1 cellular context compared by ENCODE assay signal in the genomic region with DNA sequence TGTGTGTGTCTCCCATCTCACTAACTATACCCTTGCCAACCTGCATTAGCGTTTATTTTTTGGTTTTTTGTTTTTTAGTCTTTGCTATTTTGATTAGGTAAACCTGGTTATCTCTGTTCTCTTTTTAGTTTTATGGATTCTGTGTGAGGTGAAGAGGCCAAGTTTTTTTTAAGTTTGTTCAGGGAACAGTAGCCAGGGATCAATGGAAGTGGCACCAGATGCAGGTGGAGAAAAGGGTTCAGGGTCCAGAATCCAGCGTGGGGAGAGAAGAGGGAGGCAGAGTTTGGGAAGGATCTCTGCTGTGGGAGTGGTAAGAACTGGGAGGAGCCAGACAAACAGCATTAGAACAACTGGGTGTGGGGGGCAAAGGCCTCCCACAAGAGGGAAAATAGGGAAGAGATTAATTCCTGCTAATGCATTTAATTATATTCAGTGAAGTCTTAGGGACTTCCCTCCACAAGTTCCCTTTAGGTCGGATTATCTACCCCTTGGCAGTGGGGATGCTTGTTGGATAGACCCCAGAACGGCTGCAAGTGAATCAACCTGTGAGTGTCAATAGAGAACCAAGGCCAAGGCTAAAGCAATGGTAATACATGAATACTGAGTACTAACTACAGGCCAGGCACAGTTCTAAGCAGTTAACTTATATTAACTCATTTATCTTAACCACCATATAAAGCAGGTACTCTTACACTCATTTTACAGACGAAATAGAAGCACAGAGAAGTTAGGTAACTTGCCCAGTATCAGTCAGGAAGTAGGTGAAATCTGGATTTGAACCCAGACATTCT.
TF ChIP-seq lines count a peak whose summit lies in the region.

No MANE protein-coding gene starts in this region.

TF ChIP-seq in HepG2, 621 proteins besides CTCF, POLR2A, EP300 and RAD21 (continued from another document and continues in another):
- TF ChIP-seq, protein P1, sequence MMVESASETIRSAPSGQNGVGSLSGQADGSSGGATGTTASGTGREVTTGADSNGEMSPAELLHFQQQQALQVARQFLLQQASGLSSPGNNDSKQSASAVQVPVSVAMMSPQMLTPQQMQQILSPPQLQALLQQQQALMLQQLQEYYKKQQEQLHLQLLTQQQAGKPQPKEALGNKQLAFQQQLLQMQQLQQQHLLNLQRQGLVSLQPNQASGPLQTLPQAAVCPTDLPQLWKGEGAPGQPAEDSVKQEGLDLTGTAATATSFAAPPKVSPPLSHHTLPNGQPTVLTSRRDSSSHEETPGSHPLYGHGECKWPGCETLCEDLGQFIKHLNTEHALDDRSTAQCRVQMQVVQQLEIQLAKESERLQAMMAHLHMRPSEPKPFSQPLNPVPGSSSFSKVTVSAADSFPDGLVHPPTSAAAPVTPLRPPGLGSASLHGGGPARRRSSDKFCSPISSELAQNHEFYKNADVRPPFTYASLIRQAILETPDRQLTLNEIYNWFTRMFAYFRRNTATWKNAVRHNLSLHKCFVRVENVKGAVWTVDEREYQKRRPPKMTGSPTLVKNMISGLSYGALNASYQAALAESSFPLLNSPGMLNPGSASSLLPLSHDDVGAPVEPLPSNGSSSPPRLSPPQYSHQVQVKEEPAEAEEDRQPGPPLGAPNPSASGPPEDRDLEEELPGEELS (CRISPR knock-in tag; IDR thresholded peaks at IDR 0.05) = peak; percentile 59; the same call in 1 of the 2 replicates
- TF ChIP-seq FOXA3 (CRISPR knock-in tag; IDR thresholded peaks at IDR 0.05) (peak; percentile 21; the same call in 1 of the 2 replicates), MIXL1 (CRISPR knock-in tag; IDR thresholded peaks at IDR 0.05) (no peak; the same call in 1 of the 2 replicates), NONO (IDR thresholded peaks at IDR 0.05) (no peak), NONO (CRISPR knock-in tag; conservative IDR thresholded peaks at IDR 0.05) (0 out of 2 replicates have a peak, but pooled peaks have one; percentile 42), MYC (CRISPR knock-in tag; IDR thresholded peaks at IDR 0.05; ENCODE audit: borderline replicate concordance) (no peak; the same call in 1 of the 2 replicates), ONECUT2 (CRISPR knock-in tag; IDR thresholded peaks at IDR 0.05) (peak; percentile 84), STAT6 (CRISPR knock-in tag; IDR thresholded peaks at IDR 0.05; ENCODE audit: borderline replicate concordance) (0 out of 2 replicates have a peak, but pooled peaks have one; percentile 11), ZNF775 (CRISPR knock-in tag; IDR thresholded peaks at IDR 0.05; ENCODE audit: borderline replicate concordance) (no peak), SIX1 (CRISPR knock-in tag; IDR thresholded peaks at IDR 0.05; ENCODE audit: borderline replicate concordance) (0 out of 2 replicates have a peak, but pooled peaks have one; percentile 56), SP2 (CRISPR knock-in tag; IDR thresholded peaks at IDR 0.05) (no peak), ZNF224 (CRISPR knock-in tag; IDR thresholded peaks at IDR 0.05) (no peak), SKI (IDR thresholded peaks at IDR 0.05; ENCODE audit: partially characterized antibody) (no peak), TEF (CRISPR knock-in tag; IDR thresholded peaks at IDR 0.05) (no peak), CENPX (CRISPR knock-in tag; IDR thresholded peaks at IDR 0.05) (no peak), KDM1A (CRISPR knock-in tag; IDR thresholded peaks at IDR 0.05) (no peak), BCLAF1 (IDR thresholded peaks at IDR 0.05) (no peak), RXRA (CRISPR knock-in tag; IDR thresholded peaks at IDR 0.05) (no peak; the same call in 1 of the 2 replicates), CBX2 (IDR thresholded peaks at IDR 0.05; ENCODE audit: low read depth, low read length) (no peak), CBX2 (CRISPR knock-in tag; IDR thresholded peaks at IDR 0.05; ENCODE audit: low read depth) (no peak), ERF (CRISPR knock-in tag; IDR thresholded peaks at IDR 0.05) (no peak; the same call in 1 of the 2 replicates), ZNF30 (CRISPR knock-in tag; IDR thresholded peaks at IDR 0.05) (no peak), RCOR2 (CRISPR knock-in tag; IDR thresholded peaks at IDR 0.05) (no peak; the same call in 1 of the 2 replicates), ZNF557 (CRISPR knock-in tag; IDR thresholded peaks at IDR 0.05) (no peak), MAFF (IDR thresholded peaks at IDR 0.05; ENCODE audit: low read depth, low read length) (no peak), ZNF772 (CRISPR knock-in tag; IDR thresholded peaks at IDR 0.05) (0 out of 2 replicates have a peak, but pooled peaks have one; percentile 31), ZNF773 (CRISPR knock-in tag; IDR thresholded peaks at IDR 0.05; ENCODE audit: borderline replicate concordance) (no peak), MIER2 (CRISPR knock-in tag; IDR thresholded peaks at IDR 0.05) (0 out of 2 replicates have a peak, but pooled peaks have one; percentile 16), ZNF670 (CRISPR knock-in tag; IDR thresholded peaks at IDR 0.05; ENCODE audit: borderline replicate concordance) (no peak), NCOR1 (IDR thresholded peaks at IDR 0.05; ENCODE audit: borderline replicate concordance, low read length) (peak; percentile 56; the same call in 1 of the 2 replicates)
- TF ChIP-seq, protein P2, sequence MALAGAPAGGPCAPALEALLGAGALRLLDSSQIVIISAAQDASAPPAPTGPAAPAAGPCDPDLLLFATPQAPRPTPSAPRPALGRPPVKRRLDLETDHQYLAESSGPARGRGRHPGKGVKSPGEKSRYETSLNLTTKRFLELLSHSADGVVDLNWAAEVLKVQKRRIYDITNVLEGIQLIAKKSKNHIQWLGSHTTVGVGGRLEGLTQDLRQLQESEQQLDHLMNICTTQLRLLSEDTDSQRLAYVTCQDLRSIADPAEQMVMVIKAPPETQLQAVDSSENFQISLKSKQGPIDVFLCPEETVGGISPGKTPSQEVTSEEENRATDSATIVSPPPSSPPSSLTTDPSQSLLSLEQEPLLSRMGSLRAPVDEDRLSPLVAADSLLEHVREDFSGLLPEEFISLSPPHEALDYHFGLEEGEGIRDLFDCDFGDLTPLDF (CRISPR knock-in tag; IDR thresholded peaks at IDR 0.05) = no peak
- TF ChIP-seq, protein P3, sequence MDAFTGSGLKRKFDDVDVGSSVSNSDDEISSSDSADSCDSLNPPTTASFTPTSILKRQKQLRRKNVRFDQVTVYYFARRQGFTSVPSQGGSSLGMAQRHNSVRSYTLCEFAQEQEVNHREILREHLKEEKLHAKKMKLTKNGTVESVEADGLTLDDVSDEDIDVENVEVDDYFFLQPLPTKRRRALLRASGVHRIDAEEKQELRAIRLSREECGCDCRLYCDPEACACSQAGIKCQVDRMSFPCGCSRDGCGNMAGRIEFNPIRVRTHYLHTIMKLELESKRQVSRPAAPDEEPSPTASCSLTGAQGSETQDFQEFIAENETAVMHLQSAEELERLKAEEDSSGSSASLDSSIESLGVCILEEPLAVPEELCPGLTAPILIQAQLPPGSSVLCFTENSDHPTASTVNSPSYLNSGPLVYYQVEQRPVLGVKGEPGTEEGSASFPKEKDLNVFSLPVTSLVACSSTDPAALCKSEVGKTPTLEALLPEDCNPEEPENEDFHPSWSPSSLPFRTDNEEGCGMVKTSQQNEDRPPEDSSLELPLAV (CRISPR knock-in tag; conservative IDR thresholded peaks at IDR 0.05; ENCODE audit: low read depth) = no peak
- TF ChIP-seq, protein P4, sequence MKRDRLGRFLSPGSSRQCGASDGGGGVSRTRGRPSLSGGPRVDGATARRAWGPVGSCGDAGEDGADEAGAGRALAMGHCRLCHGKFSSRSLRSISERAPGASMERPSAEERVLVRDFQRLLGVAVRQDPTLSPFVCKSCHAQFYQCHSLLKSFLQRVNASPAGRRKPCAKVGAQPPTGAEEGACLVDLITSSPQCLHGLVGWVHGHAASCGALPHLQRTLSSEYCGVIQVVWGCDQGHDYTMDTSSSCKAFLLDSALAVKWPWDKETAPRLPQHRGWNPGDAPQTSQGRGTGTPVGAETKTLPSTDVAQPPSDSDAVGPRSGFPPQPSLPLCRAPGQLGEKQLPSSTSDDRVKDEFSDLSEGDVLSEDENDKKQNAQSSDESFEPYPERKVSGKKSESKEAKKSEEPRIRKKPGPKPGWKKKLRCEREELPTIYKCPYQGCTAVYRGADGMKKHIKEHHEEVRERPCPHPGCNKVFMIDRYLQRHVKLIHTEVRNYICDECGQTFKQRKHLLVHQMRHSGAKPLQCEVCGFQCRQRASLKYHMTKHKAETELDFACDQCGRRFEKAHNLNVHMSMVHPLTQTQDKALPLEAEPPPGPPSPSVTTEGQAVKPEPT (CRISPR knock-in tag; IDR thresholded peaks at IDR 0.05; ENCODE audit: low read depth) = no peak
- TF ChIP-seq, protein P5, sequence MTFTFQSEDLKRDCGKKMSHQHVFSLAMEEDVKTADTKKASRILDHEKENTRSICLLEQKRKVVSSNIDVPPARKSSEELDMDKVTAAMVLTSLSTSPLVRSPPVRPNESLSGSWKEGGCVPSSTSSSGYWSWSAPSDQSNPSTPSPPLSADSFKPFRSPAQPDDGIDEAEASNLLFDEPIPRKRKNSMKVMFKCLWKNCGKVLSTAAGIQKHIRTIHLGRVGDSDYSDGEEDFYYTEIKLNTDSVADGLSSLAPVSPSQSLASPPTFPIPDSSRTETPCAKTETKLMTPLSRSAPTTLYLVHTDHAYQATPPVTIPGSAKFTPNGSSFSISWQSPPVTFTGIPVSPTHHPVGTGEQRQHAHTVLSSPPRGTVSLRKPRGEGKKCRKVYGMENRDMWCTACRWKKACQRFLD (CRISPR knock-in tag; IDR thresholded peaks at IDR 0.05; ENCODE audit: borderline replicate concordance) = 0 out of 2 replicates have a peak, but pooled peaks have one; percentile 3
- TF ChIP-seq, protein P6, sequence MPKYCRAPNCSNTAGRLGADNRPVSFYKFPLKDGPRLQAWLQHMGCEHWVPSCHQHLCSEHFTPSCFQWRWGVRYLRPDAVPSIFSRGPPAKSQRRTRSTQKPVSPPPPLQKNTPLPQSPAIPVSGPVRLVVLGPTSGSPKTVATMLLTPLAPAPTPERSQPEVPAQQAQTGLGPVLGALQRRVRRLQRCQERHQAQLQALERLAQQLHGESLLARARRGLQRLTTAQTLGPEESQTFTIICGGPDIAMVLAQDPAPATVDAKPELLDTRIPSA (CRISPR knock-in tag; IDR thresholded peaks at IDR 0.05; ENCODE audit: borderline replicate concordance) = no peak
- TF ChIP-seq, protein P7, sequence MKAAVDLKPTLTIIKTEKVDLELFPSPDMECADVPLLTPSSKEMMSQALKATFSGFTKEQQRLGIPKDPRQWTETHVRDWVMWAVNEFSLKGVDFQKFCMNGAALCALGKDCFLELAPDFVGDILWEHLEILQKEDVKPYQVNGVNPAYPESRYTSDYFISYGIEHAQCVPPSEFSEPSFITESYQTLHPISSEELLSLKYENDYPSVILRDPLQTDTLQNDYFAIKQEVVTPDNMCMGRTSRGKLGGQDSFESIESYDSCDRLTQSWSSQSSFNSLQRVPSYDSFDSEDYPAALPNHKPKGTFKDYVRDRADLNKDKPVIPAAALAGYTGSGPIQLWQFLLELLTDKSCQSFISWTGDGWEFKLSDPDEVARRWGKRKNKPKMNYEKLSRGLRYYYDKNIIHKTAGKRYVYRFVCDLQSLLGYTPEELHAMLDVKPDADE (CRISPR knock-in tag; IDR thresholded peaks at IDR 0.05) = no peak
